Comparison of ENCODE assay signal across 9 cellular contexts in the genomic region with DNA sequence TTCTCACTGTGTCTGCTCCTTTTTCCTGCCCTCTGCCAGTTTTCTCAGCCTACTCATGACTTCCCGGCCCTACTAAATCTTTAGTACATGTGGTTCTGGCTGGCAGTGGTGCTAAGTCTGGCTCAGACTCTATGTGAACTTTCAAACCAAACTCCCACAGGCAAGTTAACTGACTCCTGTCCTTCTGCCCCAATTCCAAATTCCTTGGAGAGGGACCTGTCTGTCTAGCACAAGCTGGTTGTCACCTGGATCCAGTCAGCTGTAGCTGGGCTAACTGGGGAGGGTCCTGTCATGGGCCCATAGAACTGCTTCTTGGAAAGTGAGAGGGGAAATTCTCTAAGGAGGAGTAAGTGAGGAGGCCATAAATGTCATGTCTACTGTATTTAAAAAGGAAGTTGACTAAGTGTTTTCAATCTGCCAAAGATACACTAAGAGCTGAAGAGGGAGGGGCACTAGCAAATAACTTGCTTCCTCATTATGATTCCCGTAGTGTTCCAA.
DNase-seq lines count a peak whose midpoint lies in the region; ATAC-seq and TF ChIP-seq lines count a peak whose summit lies in the region.
"Had no signal": no experiment of that assay in that cellular context is flagged by ENCODE, and none has a peak within 500 bp of the region (broad histone marks: within the 10 kb centered on the region; RNA-seq: fewer than 3 reads in every experiment).

No MANE protein-coding gene starts in this region.

- peaks cover 0 to 70% (median 47%) of the 10 kb centered on the region in 4 donors for H3K4me1 ChIP-seq in tibial artery

- DNase-seq in Right ventricle myocardium inferior (ENCODE audit: missing footprints) = peak; percentile 60
- no peak for DNase-seq in cardiac septum (ENCODE audit: low spot score)
- peak; percentile 54 for DNase-seq in NOMO-1 treated with dmso at 0.1 percent for 144 hours (lab: John Stamatoyannopoulos, UW; ENCODE audit: unreplicated experiment)
- DNase-seq in fibroblast of the aortic adventitia (ENCODE audit: low read depth) = peak; percentile 58
- DNase-seq in tibial artery = peak; percentile 52 to 84
- no peak for DNase-seq in NCI-H2107 treated with DMSO at 0.1 percent for 48 hours (lab: John Stamatoyannopoulos, UW; ENCODE audit: unreplicated experiment)
- DNase-seq in hippocampal formation (lab: John Stamatoyannopoulos, UW) = no peak
- no peak for DNase-seq in activated CD4-positive, alpha-beta T cell treated with anti-CD3 and anti-CD28 coated beads, Interleukin-2, amount 50 U/mL, for 48 hours
- DNase-seq: left colon had no signal

- H3K27ac ChIP-seq in tibial artery = peak overlapping the region; percentile 70

- H3K4me3 ChIP-seq in fibroblast of the aortic adventitia (ENCODE audit: low read depth, low read length) (no peak overlapping the region), tibial artery (peak overlapping the region in 1 of 2 donors; percentile 0)

- ATAC-seq in Right ventricle myocardium inferior = peak; percentile 68
- ATAC-seq: left colon had no signal

- H3K36me3 ChIP-seq in tibial artery = no peaks in the 10 kb centered on the region

- TF ChIP-seq CTCF in fibroblast of the aortic adventitia (IDR thresholded peaks at IDR 0.05; ENCODE audit: insufficient read depth, low read length) = no peak
- TF ChIP-seq CTCF in tibial artery (IDR thresholded peaks at IDR 0.05) = no peak

- no peaks in the 10 kb centered on the region for H3K9me3 ChIP-seq in tibial artery

- intact Hi-C loops in Right ventricle myocardium inferior (cut with DNase I) = no loop called here
- intact Hi-C loops in cardiac septum (cut with DNase I) = no loop called here
- intact Hi-C loops in tibial artery (cut with DNase I; ENCODE audit: low total_unique reads) = no loop called here

- H3K27me3 ChIP-seq in tibial artery = no peaks in the 10 kb centered on the region

Comparison
In these comparisons a context has a peak if more than half of its experiments do, and no peak if none do; other contexts are left out.
1. DNase-seq: peak in Right ventricle myocardium inferior (single experiment), NOMO-1 treated with dmso at 0.1 percent for 144 hours (single experiment), fibroblast of the aortic adventitia (single experiment) and tibial artery (2 of 2); none in cardiac septum (single experiment), NCI-H2107 treated with DMSO at 0.1 percent for 48 hours (single experiment), hippocampal formation (0 of 2) and activated CD4-positive, alpha-beta T cell treated with anti-CD3 and anti-CD28 coated beads, Interleukin-2, amount 50 U/mL, for 48 hours (0 of 2).